ENCODE assay signal across 1 cellular context in genomic region chr4:7423801-7424552, GRCh38.
TF ChIP-seq lines count a peak whose summit lies in the region.

No MANE protein-coding gene starts in this region.

TF ChIP-seq in HepG2, 621 proteins besides CTCF, POLR2A, EP300 and RAD21 (continued from another document):
- TF ChIP-seq GPBP1L1 (CRISPR knock-in tag; IDR thresholded peaks at IDR 0.05): no peak
- TF ChIP-seq ETV6 (CRISPR knock-in tag; conservative IDR thresholded peaks at IDR 0.05): no peak
- no peak for TF ChIP-seq RBFOX2 (IDR thresholded peaks at IDR 0.05; ENCODE audit: low read depth, low read length)
- no peak for TF ChIP-seq ZNF609 (CRISPR knock-in tag; IDR thresholded peaks at IDR 0.05; ENCODE audit: borderline replicate concordance)
- no peak for TF ChIP-seq CC2D1A (CRISPR knock-in tag; IDR thresholded peaks at IDR 0.05)
- no peak for TF ChIP-seq ZKSCAN5 (CRISPR knock-in tag; IDR thresholded peaks at IDR 0.05)
- TF ChIP-seq HES4 (CRISPR knock-in tag; IDR thresholded peaks at IDR 0.05; ENCODE audit: borderline replicate concordance): no peak
TF ChIP-seq in HepG2: peak in this region for 0.
